In the genomic region with DNA sequence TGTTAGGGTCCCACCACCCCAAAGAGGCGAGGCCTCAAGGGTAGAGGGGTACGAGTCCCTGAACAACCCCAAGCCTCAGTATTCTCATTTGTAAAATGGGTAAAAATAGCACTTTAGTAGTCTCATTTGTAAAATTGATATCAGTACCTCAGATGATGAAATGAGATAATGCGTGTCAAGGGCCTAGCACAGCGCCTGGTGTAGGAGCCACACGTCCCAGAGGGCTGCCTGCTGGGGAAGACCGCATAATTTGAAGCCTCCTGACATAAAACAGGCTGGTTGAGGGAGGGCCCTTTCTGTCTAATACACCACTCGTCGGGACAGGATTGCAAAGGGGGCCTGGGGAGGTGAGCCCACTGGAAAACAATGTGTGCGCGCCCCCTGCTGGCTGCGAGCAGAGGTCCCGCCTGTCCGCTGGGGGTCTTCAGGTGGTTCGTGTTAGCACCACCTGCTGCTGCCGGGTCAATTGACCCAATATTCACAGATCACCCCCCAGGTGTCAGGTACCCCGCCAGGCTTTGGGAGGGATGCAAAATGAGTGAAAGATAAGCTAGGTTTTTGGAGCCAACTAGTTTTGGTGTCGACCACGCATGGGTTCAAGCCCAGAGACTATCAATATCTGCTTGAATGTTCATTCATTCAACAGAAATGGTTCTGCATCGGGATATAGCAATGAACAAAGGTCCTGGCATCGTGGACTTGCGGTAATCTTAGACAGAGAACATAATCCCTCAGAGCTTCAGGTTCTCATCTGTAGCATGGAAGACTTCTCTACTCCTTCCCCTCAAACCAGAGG, we compare ENCODE assay signal across 1 cellular context.
TF ChIP-seq lines count a peak whose summit lies in the region.

No MANE protein-coding gene starts in this region.

TF ChIP-seq in GM12878, 131 proteins besides CTCF, POLR2A, EP300 and RAD21 (continued from another document):
- TF ChIP-seq, protein P1, sequence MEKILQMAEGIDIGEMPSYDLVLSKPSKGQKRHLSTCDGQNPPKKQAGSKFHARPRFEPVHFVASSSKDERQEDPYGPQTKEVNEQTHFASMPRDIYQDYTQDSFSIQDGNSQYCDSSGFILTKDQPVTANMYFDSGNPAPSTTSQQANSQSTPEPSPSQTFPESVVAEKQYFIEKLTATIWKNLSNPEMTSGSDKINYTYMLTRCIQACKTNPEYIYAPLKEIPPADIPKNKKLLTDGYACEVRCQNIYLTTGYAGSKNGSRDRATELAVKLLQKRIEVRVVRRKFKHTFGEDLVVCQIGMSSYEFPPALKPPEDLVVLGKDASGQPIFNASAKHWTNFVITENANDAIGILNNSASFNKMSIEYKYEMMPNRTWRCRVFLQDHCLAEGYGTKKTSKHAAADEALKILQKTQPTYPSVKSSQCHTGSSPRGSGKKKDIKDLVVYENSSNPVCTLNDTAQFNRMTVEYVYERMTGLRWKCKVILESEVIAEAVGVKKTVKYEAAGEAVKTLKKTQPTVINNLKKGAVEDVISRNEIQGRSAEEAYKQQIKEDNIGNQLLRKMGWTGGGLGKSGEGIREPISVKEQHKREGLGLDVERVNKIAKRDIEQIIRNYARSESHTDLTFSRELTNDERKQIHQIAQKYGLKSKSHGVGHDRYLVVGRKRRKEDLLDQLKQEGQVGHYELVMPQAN (conservative IDR thresholded peaks at IDR 0.05): no peak
- TF ChIP-seq, protein P2, sequence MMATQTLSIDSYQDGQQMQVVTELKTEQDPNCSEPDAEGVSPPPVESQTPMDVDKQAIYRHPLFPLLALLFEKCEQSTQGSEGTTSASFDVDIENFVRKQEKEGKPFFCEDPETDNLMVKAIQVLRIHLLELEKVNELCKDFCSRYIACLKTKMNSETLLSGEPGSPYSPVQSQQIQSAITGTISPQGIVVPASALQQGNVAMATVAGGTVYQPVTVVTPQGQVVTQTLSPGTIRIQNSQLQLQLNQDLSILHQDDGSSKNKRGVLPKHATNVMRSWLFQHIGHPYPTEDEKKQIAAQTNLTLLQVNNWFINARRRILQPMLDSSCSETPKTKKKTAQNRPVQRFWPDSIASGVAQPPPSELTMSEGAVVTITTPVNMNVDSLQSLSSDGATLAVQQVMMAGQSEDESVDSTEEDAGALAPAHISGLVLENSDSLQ (IDR thresholded peaks at IDR 0.05): no peak; the same call in 1 of the 2 replicates
- TF ChIP-seq EGR1 (IDR thresholded peaks at IDR 0.05; ENCODE audit: borderline replicate concordance in 1 of 2, low read depth in 2 of 2, low read length in 2 of 2) (no peak), SIN3A (IDR thresholded peaks at IDR 0.05; ENCODE audit: low read depth, low read length) (no peak), TBL1XR1 (IDR thresholded peaks at IDR 0.05; ENCODE audit: low read depth, low read length) (no peak), TCF3 (IDR thresholded peaks at IDR 0.05; ENCODE audit: borderline replicate concordance, insufficient read depth, low read depth, low read length) (no peak), NR2F1 (conservative IDR thresholded peaks at IDR 0.05) (no peak), GABPA (IDR thresholded peaks at IDR 0.05; ENCODE audit: low read depth) (no peak), FOXK2 (IDR thresholded peaks at IDR 0.05) (no peak), ZNF384 (IDR thresholded peaks at IDR 0.05; ENCODE audit: borderline replicate concordance, low read depth, low read length) (no peak)
- TF ChIP-seq, protein P3, sequence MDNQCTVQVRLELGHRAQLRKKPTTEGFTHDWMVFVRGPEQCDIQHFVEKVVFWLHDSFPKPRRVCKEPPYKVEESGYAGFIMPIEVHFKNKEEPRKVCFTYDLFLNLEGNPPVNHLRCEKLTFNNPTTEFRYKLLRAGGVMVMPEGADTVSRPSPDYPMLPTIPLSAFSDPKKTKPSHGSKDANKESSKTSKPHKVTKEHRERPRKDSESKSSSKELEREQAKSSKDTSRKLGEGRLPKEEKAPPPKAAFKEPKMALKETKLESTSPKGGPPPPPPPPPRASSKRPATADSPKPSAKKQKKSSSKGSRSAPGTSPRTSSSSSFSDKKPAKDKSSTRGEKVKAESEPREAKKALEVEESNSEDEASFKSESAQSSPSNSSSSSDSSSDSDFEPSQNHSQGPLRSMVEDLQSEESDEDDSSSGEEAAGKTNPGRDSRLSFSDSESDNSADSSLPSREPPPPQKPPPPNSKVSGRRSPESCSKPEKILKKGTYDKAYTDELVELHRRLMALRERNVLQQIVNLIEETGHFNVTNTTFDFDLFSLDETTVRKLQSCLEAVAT (IDR thresholded peaks at IDR 0.05): peak; percentile 73; the same call in 1 of the 2 replicates
- TF ChIP-seq, protein P4, sequence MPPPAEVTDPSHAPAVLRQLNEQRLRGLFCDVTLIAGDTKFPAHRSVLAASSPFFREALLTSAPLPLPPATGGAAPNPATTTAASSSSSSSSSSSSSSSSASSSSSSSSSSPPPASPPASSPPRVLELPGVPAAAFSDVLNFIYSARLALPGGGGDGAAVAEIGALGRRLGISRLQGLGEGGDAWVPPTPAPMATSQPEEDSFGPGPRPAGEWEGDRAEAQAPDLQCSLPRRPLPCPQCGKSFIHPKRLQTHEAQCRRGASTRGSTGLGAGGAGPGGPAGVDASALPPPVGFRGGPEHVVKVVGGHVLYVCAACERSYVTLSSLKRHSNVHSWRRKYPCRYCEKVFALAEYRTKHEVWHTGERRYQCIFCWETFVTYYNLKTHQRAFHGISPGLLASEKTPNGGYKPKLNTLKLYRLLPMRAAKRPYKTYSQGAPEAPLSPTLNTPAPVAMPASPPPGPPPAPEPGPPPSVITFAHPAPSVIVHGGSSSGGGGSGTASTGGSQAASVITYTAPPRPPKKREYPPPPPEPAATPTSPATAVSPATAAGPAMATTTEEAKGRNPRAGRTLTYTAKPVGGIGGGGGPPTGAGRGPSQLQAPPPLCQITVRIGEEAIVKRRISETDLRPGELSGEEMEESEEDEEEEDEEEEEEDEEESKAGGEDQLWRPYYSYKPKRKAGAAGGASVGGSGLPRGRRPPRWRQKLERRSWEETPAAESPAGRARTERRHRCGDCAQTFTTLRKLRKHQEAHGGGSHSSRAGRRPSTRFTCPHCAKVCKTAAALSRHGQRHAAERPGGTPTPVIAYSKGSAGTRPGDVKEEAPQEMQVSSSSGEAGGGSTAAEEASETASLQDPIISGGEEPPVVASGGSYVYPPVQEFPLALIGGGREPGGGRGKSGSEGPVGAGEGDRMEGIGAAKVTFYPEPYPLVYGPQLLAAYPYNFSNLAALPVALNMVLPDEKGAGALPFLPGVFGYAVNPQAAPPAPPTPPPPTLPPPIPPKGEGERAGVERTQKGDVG (CRISPR knock-in tag; IDR thresholded peaks at IDR 0.05): no peak
- TF ChIP-seq, protein P5, sequence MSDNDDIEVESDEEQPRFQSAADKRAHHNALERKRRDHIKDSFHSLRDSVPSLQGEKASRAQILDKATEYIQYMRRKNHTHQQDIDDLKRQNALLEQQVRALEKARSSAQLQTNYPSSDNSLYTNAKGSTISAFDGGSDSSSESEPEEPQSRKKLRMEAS (IDR thresholded peaks at IDR 0.05; ENCODE audit: low read depth, low read length): no peak
TF ChIP-seq in GM12878: peak in this region for 22.
